27 cellular contexts compared by ENCODE assay signal in the genomic region with DNA sequence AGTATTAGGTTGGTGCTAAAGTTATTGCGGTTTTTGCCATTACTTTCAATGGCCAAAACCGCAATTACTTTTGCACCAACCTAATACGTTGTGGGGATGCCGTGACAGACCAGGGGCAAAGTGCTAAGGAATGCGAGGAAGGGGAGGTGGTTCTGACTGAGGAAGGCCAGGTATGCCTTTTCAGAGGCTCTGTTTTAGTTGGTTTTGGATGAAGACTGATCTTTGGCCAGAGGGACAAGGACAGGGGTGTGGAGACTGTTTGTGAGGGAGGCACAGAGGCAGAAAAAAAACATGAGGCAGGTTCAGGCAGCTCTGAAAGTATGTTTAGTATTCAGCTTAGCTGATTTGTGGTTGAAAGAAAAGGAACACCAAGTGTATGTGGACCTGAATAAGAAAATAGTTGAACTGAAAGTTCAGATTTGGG.
"Had no signal": no experiment of that assay in that cellular context is flagged by ENCODE, and none has a peak within 500 bp of the region (broad histone marks: within the 10 kb centered on the region; RNA-seq: fewer than 3 reads in every experiment).

No MANE protein-coding gene starts in this region.

- H3K4me3 Mint-ChIP-seq: mesothelial cell of epicardium; naive B cell; natural killer cell; nephron progenitor cell; neural progenitor cell; stimulated activated naive B cell treated with anti-CD40 and anti-IgM and Interleukin-4, amounts not matched to agents 10 μg/mL and 1 μg/mL and 100 μg/mL, for 72 hours had no signal

- H3K9me3 Mint-ChIP-seq: natural killer cell, neural progenitor cell had no signal

- DNase-seq: islet precursor cell; left ventricle myocardium inferior; mesendoderm; naive B cell; natural killer cell; nephron progenitor cell; ovary; retina; right cardiac atrium; stimulated activated CD4-positive, alpha-beta T cell treated with anti-CD3 and anti-CD28 coated beads, Interleukin-12 subunit alpha, Interleukin-12 subunit beta, amount 100 ng/mL, for 4 hours; stimulated activated CD4-positive, alpha-beta T cell treated with anti-CD3 and anti-CD28 coated beads, Interleukin-15, amount 100 ng/mL, for 24 hours; stimulated activated CD4-positive, alpha-beta T cell treated with anti-CD3 and anti-CD28 coated beads, Interleukin-2, amount 100 ng/mL, for 24 hours; stimulated activated CD4-positive, alpha-beta T cell treated with anti-CD3 and anti-CD28 coated beads, Interleukin-4, amount 100 ng/mL, for 1 hour; stimulated activated naive B cell treated with anti-CD40 and anti-IgM and Interleukin-4, amounts not matched to agents 10 μg/mL and 1 μg/mL and 100 μg/mL, for 72 hours; stimulated activated naive CD8-positive, alpha-beta T cell treated with anti-CD3 and anti-CD28 coated beads, Interleukin-15, Interleukin-2, amounts not matched to agents 100 U/mL and 50 U/mL, for 24 hours; stomach; testis; transverse colon; upper lobe of left lung had no signal

- H3K27me3 ChIP-seq: neural progenitor cell, ovary, stomach, testis, thyroid gland, transverse colon, upper lobe of left lung, vagina had no signal

- H3K27ac ChIP-seq: left ventricle myocardium inferior, neural progenitor cell, ovary, prostate gland, skin epidermis, stomach, testis, thyroid gland, transverse colon, upper lobe of left lung, vagina had no signal

- H3K4me2 ChIP-seq: neural progenitor cell had no signal

- H3K4me3 ChIP-seq: left ventricle myocardium inferior, lung, neural progenitor cell, ovary, prostate gland, skin epidermis, stomach, testis, thyroid gland, transverse colon, upper lobe of left lung, vagina had no signal

- H3K4me1 ChIP-seq: left ventricle myocardium inferior, prostate gland, stomach, testis, thyroid gland, transverse colon, upper lobe of left lung, vagina had no signal

- H3K27ac Mint-ChIP-seq: mesothelial cell of epicardium; natural killer cell; nephron progenitor cell; neural progenitor cell; stimulated activated naive B cell treated with anti-CD40 and anti-IgM and Interleukin-4, amounts not matched to agents 10 μg/mL and 1 μg/mL and 100 μg/mL, for 72 hours had no signal

- H3K9ac ChIP-seq: neural progenitor cell had no signal

- H3K36me3 Mint-ChIP-seq: mesothelial cell of epicardium; natural killer cell; neural progenitor cell; stimulated activated naive B cell treated with anti-CD40 and anti-IgM and Interleukin-4, amounts not matched to agents 10 μg/mL and 1 μg/mL and 100 μg/mL, for 72 hours had no signal

- H2AFZ ChIP-seq: neural progenitor cell had no signal

- H3K36me3 ChIP-seq: left ventricle myocardium inferior, neural progenitor cell, ovary, prostate gland, stomach, thyroid gland, transverse colon, upper lobe of left lung, vagina had no signal

- H3K9me3 ChIP-seq: ovary, prostate gland, testis, thyroid gland, transverse colon, upper lobe of left lung, vagina had no signal

- ATAC-seq: natural killer cell; right cardiac atrium; sciatic nerve; stimulated activated naive B cell treated with anti-CD40 and anti-IgM and Interleukin-4, amounts not matched to agents 10 μg/mL and 1 μg/mL and 100 μg/mL, for 72 hours; stimulated activated naive CD8-positive, alpha-beta T cell treated with anti-CD3 and anti-CD28 coated beads, Interleukin-15, Interleukin-2, amounts not matched to agents 100 U/mL and 50 U/mL, for 24 hours had no signal

- H3K27me3 Mint-ChIP-seq: stimulated activated naive B cell treated with anti-CD40 and anti-IgM and Interleukin-4, amounts not matched to agents 10 μg/mL and 1 μg/mL and 100 μg/mL, for 72 hours had no signal

- H3K4me1 Mint-ChIP-seq: mesothelial cell of epicardium; naive B cell; natural killer cell; stimulated activated naive B cell treated with anti-CD40 and anti-IgM and Interleukin-4, amounts not matched to agents 10 μg/mL and 1 μg/mL and 100 μg/mL, for 72 hours had no signal
